Comparison of ENCODE assay signal across 28 cellular contexts in the genomic region with DNA sequence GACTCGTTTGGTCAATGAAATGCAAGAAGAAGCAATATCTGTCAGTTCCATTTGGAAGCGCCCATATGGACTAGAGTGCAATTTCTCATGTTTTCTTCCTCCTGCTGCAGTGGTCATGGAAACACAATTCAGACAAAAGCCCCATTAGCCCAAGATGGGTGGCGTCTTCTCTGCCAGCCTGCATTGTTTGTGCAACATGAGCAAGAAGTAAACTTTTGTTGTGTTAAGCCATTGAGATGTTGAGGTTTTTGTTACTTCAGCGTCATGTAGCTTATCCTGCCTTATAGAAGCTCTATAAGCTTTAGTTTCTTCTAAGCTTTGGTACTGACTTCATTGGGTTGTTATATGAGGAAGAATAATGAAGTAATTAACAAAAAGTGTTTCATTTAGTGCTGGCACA.
"Had no signal": no experiment of that assay in that cellular context is flagged by ENCODE, and none has a peak within 500 bp of the region (broad histone marks: within the 10 kb centered on the region; RNA-seq: fewer than 3 reads in every experiment).

No MANE protein-coding gene starts in this region.

- H3K4me3 Mint-ChIP-seq: immature natural killer cell; mesothelial cell of epicardium; naive B cell; natural killer cell; nephron progenitor cell; neural progenitor cell; stimulated activated naive B cell treated with anti-CD40 and anti-IgM and Interleukin-4, amounts not matched to agents 10 μg/mL and 1 μg/mL and 100 μg/mL, for 72 hours had no signal

- H3K27ac ChIP-seq: left ventricle myocardium inferior, neural progenitor cell, neutrophil, ovary, right atrium auricular region, right lobe of liver, stomach, suprapubic skin, thoracic aorta, tibial artery, upper lobe of right lung had no signal

- H3K36me3 Mint-ChIP-seq: immature natural killer cell; mesothelial cell of epicardium; naive B cell; natural killer cell; neural progenitor cell; stimulated activated naive B cell treated with anti-CD40 and anti-IgM and Interleukin-4, amounts not matched to agents 10 μg/mL and 1 μg/mL and 100 μg/mL, for 72 hours had no signal

- DNase-seq: hypothalamus; immature natural killer cell; left ventricle myocardium inferior; mesendoderm; naive B cell; natural killer cell; nephron progenitor cell; occipital lobe; ovary; stimulated activated CD4-positive, alpha-beta T cell treated with anti-CD3 and anti-CD28 coated beads, Interleukin-15, amount 100 ng/mL, for 24 hours; stimulated activated CD4-positive, alpha-beta T cell treated with anti-CD3 and anti-CD28 coated beads, Interleukin-2, amount 100 ng/mL, for 24 hours; stimulated activated CD4-positive, alpha-beta T cell treated with anti-CD3 and anti-CD28 coated beads, Interleukin-4, amount 100 ng/mL, for 1 hour; stimulated activated naive B cell treated with anti-CD40 and anti-IgM and Interleukin-4, amounts not matched to agents 10 μg/mL and 1 μg/mL and 100 μg/mL, for 72 hours; stimulated activated naive CD8-positive, alpha-beta T cell treated with anti-CD3 and anti-CD28 coated beads, Interleukin-15, Interleukin-2, amounts not matched to agents 100 U/mL and 50 U/mL, for 24 hours; stomach; tibial artery; trophoblast cell; upper lobe of right lung had no signal

- H3K4me1 Mint-ChIP-seq: immature natural killer cell; mesothelial cell of epicardium; naive B cell; natural killer cell; nephron progenitor cell; neural progenitor cell; stimulated activated naive B cell treated with anti-CD40 and anti-IgM and Interleukin-4, amounts not matched to agents 10 μg/mL and 1 μg/mL and 100 μg/mL, for 72 hours had no signal

- H3K4me1 ChIP-seq: left ventricle myocardium inferior, neural progenitor cell, right atrium auricular region, right lobe of liver, stomach, suprapubic skin, tibial artery, upper lobe of right lung had no signal

- H3K4me3 ChIP-seq: left ventricle myocardium inferior, lung, neural progenitor cell, ovary, right atrium auricular region, right lobe of liver, smooth muscle cell, stomach, suprapubic skin, thoracic aorta, tibial artery, upper lobe of right lung had no signal

- H2AFZ ChIP-seq: neural progenitor cell had no signal

- H3K9me3 Mint-ChIP-seq: immature natural killer cell; mesothelial cell of epicardium; naive B cell; natural killer cell; nephron progenitor cell; neural progenitor cell; stimulated activated naive B cell treated with anti-CD40 and anti-IgM and Interleukin-4, amounts not matched to agents 10 μg/mL and 1 μg/mL and 100 μg/mL, for 72 hours had no signal

- H3K27me3 Mint-ChIP-seq: progenitor cell of endocrine pancreas had no signal

- H3K9ac ChIP-seq: neural progenitor cell had no signal

- H3K9me3 ChIP-seq: left ventricle myocardium inferior, neutrophil, ovary, right atrium auricular region, right lobe of liver, stomach, suprapubic skin, thoracic aorta, upper lobe of right lung had no signal

- H3K27me3 ChIP-seq: neural progenitor cell, ovary had no signal

- H3K4me2 ChIP-seq: neural progenitor cell, smooth muscle cell had no signal

- ATAC-seq: natural killer cell; right lobe of liver; stimulated activated naive B cell treated with anti-CD40 and anti-IgM and Interleukin-4, amounts not matched to agents 10 μg/mL and 1 μg/mL and 100 μg/mL, for 72 hours; stimulated activated naive CD8-positive, alpha-beta T cell treated with anti-CD3 and anti-CD28 coated beads, Interleukin-15, Interleukin-2, amounts not matched to agents 100 U/mL and 50 U/mL, for 24 hours; upper lobe of right lung had no signal

- H3K27ac Mint-ChIP-seq: immature natural killer cell; mesothelial cell of epicardium; naive B cell; natural killer cell; nephron progenitor cell; neural progenitor cell; progenitor cell of endocrine pancreas; stimulated activated naive B cell treated with anti-CD40 and anti-IgM and Interleukin-4, amounts not matched to agents 10 μg/mL and 1 μg/mL and 100 μg/mL, for 72 hours had no signal

- H3K36me3 ChIP-seq: left ventricle myocardium inferior, neural progenitor cell, neutrophil, ovary, right atrium auricular region, right lobe of liver, stomach, suprapubic skin, thoracic aorta, tibial artery, upper lobe of right lung had no signal
